Comparison of ENCODE assay signal across 8 cellular contexts in the genomic region with DNA sequence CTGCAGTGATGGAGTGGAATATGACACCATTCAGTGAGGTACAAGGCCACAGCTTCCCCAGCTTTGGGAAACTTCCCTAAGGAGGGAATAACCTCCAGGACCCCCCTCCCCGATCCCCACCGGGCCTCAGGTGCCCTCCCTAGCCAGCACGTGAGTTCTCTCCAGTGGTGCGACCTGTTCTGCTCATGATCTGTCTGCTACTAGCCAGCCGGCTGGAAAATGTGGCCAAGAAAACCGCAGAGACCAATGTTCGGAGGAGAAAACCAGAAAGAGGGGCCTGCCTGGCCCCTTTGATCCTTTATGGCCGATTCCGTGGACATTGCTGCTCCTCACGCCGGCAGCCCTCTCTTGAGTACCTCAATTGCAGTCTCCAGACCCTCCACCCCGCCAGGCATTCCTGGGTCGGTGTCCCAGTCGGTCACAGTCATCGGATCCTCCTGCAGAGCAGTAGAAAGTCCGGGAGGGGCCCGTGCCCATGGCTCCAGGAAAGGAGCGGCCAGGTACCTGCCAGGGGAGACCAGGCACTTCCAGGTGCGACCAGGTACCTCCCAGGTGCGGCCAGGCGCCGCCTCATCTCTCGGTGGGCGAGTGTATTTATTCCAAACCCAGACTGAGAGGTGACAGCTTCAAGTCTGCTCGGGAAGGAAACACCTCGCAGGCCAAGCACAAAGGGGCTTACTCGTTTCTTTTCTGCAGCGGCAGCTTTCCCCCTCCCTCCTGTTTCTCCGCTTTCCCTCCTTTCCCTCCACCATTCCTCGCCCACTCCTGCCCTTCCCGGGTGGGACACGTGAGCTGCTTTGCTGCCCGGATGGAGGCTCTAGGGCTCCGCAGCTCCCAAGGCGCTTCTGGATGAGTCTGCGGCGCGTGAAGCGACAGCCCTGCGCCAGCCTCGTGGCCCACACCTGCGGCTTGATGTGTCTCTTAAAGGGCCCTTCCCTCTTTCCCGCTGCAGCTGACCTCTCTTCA. TPM values are rescaled to one million over a fixed set of nuclear protein-coding genes. Genes with fewer than 3 reads are reported as not detected.
A peak's percentile ranks its signal among the peaks of the same experiment; 100 is the strongest.
DNase-seq lines count a peak whose midpoint lies in the region; ATAC-seq, FAIRE-seq and TF ChIP-seq lines count a peak whose summit lies in the region.

No MANE protein-coding gene starts in this region.

- H3K36me3 Mint-ChIP-seq in activated CD4-positive, alpha-beta T cell treated with anti-CD3 and anti-CD28 coated beads, Interleukin-2, amount 10 ng/mL, durations not matched to agents 24 days and 14 days (ENCODE audit: low read depth), result no peaks in the 10 kb centered on the region

- H3K36me3 ChIP-seq in GM12878 (ENCODE audit: control insufficient read depth in 2 of 2, insufficient read depth in 2 of 2, low read length in 1 of 2) (no peaks in the 10 kb centered on the region), stomach (no peaks in the 10 kb centered on the region)

- ATAC-seq in GM12878, result no peak
- peak; percentile 64 for ATAC-seq in left colon
- ATAC-seq in HG03354 (IDR thresholded peaks at IDR 0.05; ENCODE audit: poor library complexity, severe bottlenecking, unreplicated experiment), result no peak

- H3K27me3 Mint-ChIP-seq in activated CD4-positive, alpha-beta T cell treated with anti-CD3 and anti-CD28 coated beads, Interleukin-2, amount 10 ng/mL, durations not matched to agents 24 days and 14 days, result peaks cover 65% of the 10 kb centered on the region

- H3K9me3 ChIP-seq in GM12878 (replicated peaks; ENCODE audit: control insufficient read depth, insufficient read depth, low read length) (no peaks in the 10 kb centered on the region), stomach (no peaks in the 10 kb centered on the region)

- H3K9ac ChIP-seq in GM12878 (ENCODE audit: control insufficient read depth, insufficient read depth, low read length), result no peak overlapping the region

- H2AFZ ChIP-seq in GM12878 (ENCODE audit: control insufficient read depth, low read depth, low read length), result no peak overlapping the region

- peak overlapping the region; percentile 48; the same call in 1 of the 2 replicates for H3K4me2 ChIP-seq in GM12878 (ENCODE audit: control insufficient read depth, insufficient read depth)

- H3K79me2 ChIP-seq in GM12878 (ENCODE audit: control insufficient read depth, insufficient read depth, low read length), result no peaks in the 10 kb centered on the region

- TF ChIP-seq RAD21 in GM12878 (IDR thresholded peaks at IDR 0.05; ENCODE audit: insufficient read depth, low read depth, low read length), result no peak

- no peaks in the 10 kb centered on the region for H4K20me1 ChIP-seq in GM12878 (ENCODE audit: control insufficient read depth, insufficient read depth)

- RAD21 ChIA-PET in GM12878 (lab: Charles Lee; ENCODE audit: unreplicated experiment), result no interaction called here

- WGBS in GM12878 (ENCODE audit: insufficient coverage, insufficient replicate concordance, low lambda C conversion rate, missing lambda C conversion rate), result 25% methylated on average over 40 of the region's 43 CpGs
- whole genome bisulfite sequencing in stomach, 5 donors, result 2 to 13% (median 2%) methylated on average over 39 to 43 of the region's 43 CpGs

- peaks cover 11% of the 10 kb centered on the region for H3K4me1 Mint-ChIP-seq in activated CD4-positive, alpha-beta T cell treated with anti-CD3 and anti-CD28 coated beads, Interleukin-2, amount 10 ng/mL, durations not matched to agents 24 days and 14 days

- TF ChIP-seq POLR2A in GM12878 (IDR thresholded peaks at IDR 0.05; ENCODE audit: low read depth, low read length) (no peak), stomach (IDR thresholded peaks at IDR 0.05) (no peak)

- POLR2A ChIA-PET in GM12878 (lab: Charles Lee), result no interaction called here

- H3K9me3 Mint-ChIP-seq in activated CD4-positive, alpha-beta T cell treated with anti-CD3 and anti-CD28 coated beads, Interleukin-2, amount 10 ng/mL, durations not matched to agents 24 days and 14 days, result peaks cover 22% of the 10 kb centered on the region

- no TSS peak for BruUV-seq in GM12878 (replicated peaks; lab: Mats Ljungman, UMichigan)

- TF ChIP-seq CTCF in GM12878 (IDR thresholded peaks at IDR 0.05 in 2 of 3, conservative IDR thresholded peaks at IDR 0.05 in 1 of 3; ENCODE audit: control insufficient read depth in 2 of 3, extremely low read depth in 1 of 3, insufficient read depth in 1 of 3, low read depth in 3 of 3, low read length in 3 of 3) (no peak), stomach (IDR thresholded peaks at IDR 0.05) (no peak)

- no peak overlapping the region for H3K27ac ChIP-seq in GM12878 (ENCODE audit: control insufficient read depth, insufficient read depth)
- no peak overlapping the region for H3K27ac ChIP-seq in stomach

- H3K4me1 ChIP-seq in GM12878 (ENCODE audit: control insufficient read depth, insufficient read depth, low read length) (no peaks in the 10 kb centered on the region), stomach (peaks cover 5 to 17% (median 10%) of the 10 kb centered on the region in 4 donors)

- SMC1A ChIA-PET in GM12878 (lab: Charles Lee; ENCODE audit: uncharacterized antibody, unreplicated experiment), result no interaction called here

- TF ChIP-seq EP300 in GM12878 (IDR thresholded peaks at IDR 0.05; ENCODE audit: borderline replicate concordance in 1 of 2, control insufficient read depth in 1 of 2, low read depth in 2 of 2, low read length in 2 of 2), result no peak
- TF ChIP-seq EP300 in stomach (IDR thresholded peaks at IDR 0.05), result no peak

- intact Hi-C loops in activated CD4-positive, alpha-beta T cell treated with anti-CD3 and anti-CD28 coated beads, Interleukin-2, amount 10 ng/mL, durations not matched to agents 24 days and 14 days (cut with micrococcal nuclease), result no loop called here
- intact Hi-C loops in GM12878 (cut with micrococcal nuclease; ENCODE audit: unreplicated experiment) (no loop called here), left colon (cut with DNase I, micrococcal nuclease) (no loop called here), stomach (cut with DNase I; ENCODE audit: low total_unique reads) (no loop called here)

- H3K4me3 ChIP-seq in GM12878, result no peak overlapping the region
- peak overlapping the region; percentile 35 to 46 (median 39) for H3K4me3 ChIP-seq in stomach

- CTCF ChIA-PET in GM12878 (lab: Yijun Ruan, JAX), result interaction anchor here (0.6 kb wide), 2 partner anchors 236 to 792 kb away, joined by 3 read pairs; no protein-coding TSS in a partner anchor

- no peak overlapping the region for H3K27ac Mint-ChIP-seq in activated CD4-positive, alpha-beta T cell treated with anti-CD3 and anti-CD28 coated beads, Interleukin-2, amount 10 ng/mL, durations not matched to agents 24 days and 14 days

- H3K27me3 ChIP-seq in GM12878 (replicated peaks in 1 of 2; ENCODE audit: control insufficient read depth in 2 of 2, insufficient read depth in 2 of 2, low read length in 1 of 2) (peaks cover 4 to 10% of the 10 kb centered on the region in 2 experiments), stomach (peaks cover 0 to 43% (median 19%) of the 10 kb centered on the region in 3 donors)

- peak overlapping the region; percentile 72 for H3K4me3 Mint-ChIP-seq in activated CD4-positive, alpha-beta T cell treated with anti-CD3 and anti-CD28 coated beads, Interleukin-2, amount 10 ng/mL, durations not matched to agents 24 days and 14 days

- DNase-seq in activated CD4-positive, alpha-beta T cell treated with anti-CD3 and anti-CD28 coated beads, Interleukin-2, amount 10 ng/mL, durations not matched to agents 24 days and 14 days, result peak; percentile 59
- no peak for DNase-seq in activated CD4-positive, alpha-beta T cell treated with anti-CD3 and anti-CD28 coated beads, Interleukin-2, amount 50 U/mL, for 4 hours
- no peak for DNase-seq in GM12878 (ENCODE audit: low read depth, low spot score)
- peak in 1 of 2 donors; percentile 14 for DNase-seq in left colon
- peak; percentile 34 for DNase-seq in stomach
- DNase-seq in T-helper 9 cell, result no peak
- no peak for DNase-seq in UCSD-AML1 (lab: John Stamatoyannopoulos, UW; ENCODE audit: unreplicated experiment)

- in situ Hi-C loops in GM12878 (cut with MboI), result no loop called here

- no peak for FAIRE-seq in GM12878 (lab: Jason Lieb, UNC)

TF ChIP-seq in GM12878, 131 proteins besides CTCF, POLR2A, EP300 and RAD21 (continues in another document):
- TF ChIP-seq, protein P1, sequence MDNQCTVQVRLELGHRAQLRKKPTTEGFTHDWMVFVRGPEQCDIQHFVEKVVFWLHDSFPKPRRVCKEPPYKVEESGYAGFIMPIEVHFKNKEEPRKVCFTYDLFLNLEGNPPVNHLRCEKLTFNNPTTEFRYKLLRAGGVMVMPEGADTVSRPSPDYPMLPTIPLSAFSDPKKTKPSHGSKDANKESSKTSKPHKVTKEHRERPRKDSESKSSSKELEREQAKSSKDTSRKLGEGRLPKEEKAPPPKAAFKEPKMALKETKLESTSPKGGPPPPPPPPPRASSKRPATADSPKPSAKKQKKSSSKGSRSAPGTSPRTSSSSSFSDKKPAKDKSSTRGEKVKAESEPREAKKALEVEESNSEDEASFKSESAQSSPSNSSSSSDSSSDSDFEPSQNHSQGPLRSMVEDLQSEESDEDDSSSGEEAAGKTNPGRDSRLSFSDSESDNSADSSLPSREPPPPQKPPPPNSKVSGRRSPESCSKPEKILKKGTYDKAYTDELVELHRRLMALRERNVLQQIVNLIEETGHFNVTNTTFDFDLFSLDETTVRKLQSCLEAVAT (IDR thresholded peaks at IDR 0.05), result no peak
- TF ChIP-seq EGR1 (IDR thresholded peaks at IDR 0.05; ENCODE audit: borderline replicate concordance in 1 of 2, low read depth in 2 of 2, low read length in 2 of 2), result no peak
- TF ChIP-seq RUNX3 (IDR thresholded peaks at IDR 0.05; ENCODE audit: low read length), result no peak

RNA-seq across cellular contexts. Expression of a gene that starts 39.6 kb away (rescaled TPM):
- 146 and 151 TPM in 2 replicates for total RNA-seq in activated CD4-positive, alpha-beta T cell treated with anti-CD3 and anti-CD28 coated beads, Interleukin-2, amount 10 ng/mL, durations not matched to agents 24 days and 14 days
- total RNA-seq in GM12878 (2013; cell fraction: nucleolus; rRNA removed), result 116 and 125 TPM in 2 replicates
- 48.4 and 55.0 TPM in 2 replicates for total RNA-seq in GM12878 (2014; rRNA removed)
- total RNA-seq in GM12878 (2014; rRNA removed; fragmentation: Illumina TruSeq; extraction: Trizol), result 47.1 and 50.9 TPM in 2 replicates
- total RNA-seq in GM12878 (2021), result 40.4 and 42.1 TPM in 2 replicates
- polyA plus RNA-seq in GM12878 (2011; ENCODE audit: low read depth), result 23.0 TPM
- polyA plus RNA-seq in GM12878 (2011; rRNA removed), result 85.6 and 115 TPM in 2 replicates
- 61.6 and 70.8 TPM in 2 replicates for polyA plus RNA-seq in GM12878 (2011; cell fraction: cytosol; rRNA removed)
- polyA plus RNA-seq in GM12878 (2011; cell fraction: nucleus; rRNA removed), result 76.2 and 97.7 TPM in 2 replicates
- polyA plus RNA-seq in GM12878 (2012), result 22.4 and 29.4 TPM in 2 replicates
- 64.8 and 71.6 TPM in 2 replicates for polyA plus RNA-seq in GM12878 (2014; fragmentation: Illumina TruSeq; extraction: Trizol)
- 10 to 100 TPM; 32.5 to 34.1 TPM for polyA plus RNA-seq in GM12878 (2014; fragmentation: Nextera tagmentation; extraction: Ambion mirVana)
- polyA plus RNA-seq in GM12878 (2014; rRNA removed), result 45.9 and 51.5 TPM in 2 replicates
- 10 to 100 TPM; 43.8 to 49.6 TPM for polyA plus RNA-seq in GM12878 (2016; fragmentation: Nextera tagmentation; extraction: Ambion mirVana)
- 68.4 and 72.8 TPM in 2 replicates for polyA minus RNA-seq in GM12878 (2011; rRNA and poly(A)+ RNA removed)
- polyA minus RNA-seq in GM12878 (2011; cell fraction: cytosol; rRNA and poly(A)+ RNA removed), result 13.0 and 17.3 TPM in 2 replicates
- polyA minus RNA-seq in GM12878 (2011; cell fraction: nucleus; rRNA and poly(A)+ RNA removed), result 90.6 and 95.3 TPM in 2 replicates
- 10 to 100 TPM; 18.0 to 18.5 TPM for total RNA-seq in left colon
- total RNA-seq in stomach, result 10 to 100 TPM in 4 of 5 donors, 1 to 10 TPM in 1; 2.9 to 42.8 (median 19.6) TPM
- 10 to 100 TPM in 1 of 3 donors, 1 to 10 TPM in 2; 6.6 to 11.6 (median 7.3) TPM for polyA plus RNA-seq in stomach

Comparison
In these comparisons a context has a peak if more than half of its experiments do, and no peak if none do; other contexts are left out.
1. DNase-seq: peak in activated CD4-positive, alpha-beta T cell treated with anti-CD3 and anti-CD28 coated beads, Interleukin-2, amount 10 ng/mL, durations not matched to agents 24 days and 14 days (single experiment) and stomach (single experiment); none in activated CD4-positive, alpha-beta T cell treated with anti-CD3 and anti-CD28 coated beads, Interleukin-2, amount 50 U/mL, for 4 hours (0 of 2), GM12878 (single experiment), T-helper 9 cell (single experiment) and UCSD-AML1 (single experiment).